In the genomic region with DNA sequence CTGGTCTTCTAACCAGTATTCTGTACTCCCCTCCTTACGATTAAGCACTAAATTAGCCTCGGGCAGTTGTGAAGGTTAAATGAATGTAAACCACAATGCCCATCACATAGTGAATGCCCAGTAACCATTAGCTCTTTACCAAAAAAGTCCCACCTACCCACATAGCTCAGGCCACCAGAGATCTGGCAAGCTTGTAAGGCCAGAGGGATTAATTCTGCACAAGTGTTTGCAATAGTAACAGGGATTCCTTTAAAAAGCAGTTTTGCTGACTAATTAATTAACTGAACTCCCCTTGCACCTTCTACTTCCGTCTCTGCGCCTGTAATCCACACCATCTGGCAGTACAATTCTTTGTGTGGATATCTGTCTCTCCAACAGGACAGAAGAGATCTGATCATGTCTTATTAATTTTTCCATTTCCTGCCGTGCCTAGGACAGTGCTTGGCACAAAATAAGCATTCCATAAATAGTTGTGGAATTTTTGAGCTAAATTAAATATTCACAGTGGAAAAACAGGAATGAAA, we compare ENCODE assay signal across 16 cellular contexts. TPM values are rescaled to one million over a fixed set of nuclear protein-coding genes. Genes with fewer than 3 reads are reported as not detected.
A peak's percentile ranks its signal among the peaks of the same experiment; 100 is the strongest.
DNase-seq lines count a peak whose midpoint lies in the region; ATAC-seq and TF ChIP-seq lines count a peak whose summit lies in the region.
"Had no signal": no experiment of that assay in that cellular context is flagged by ENCODE, and none has a peak within 500 bp of the region (broad histone marks: within the 10 kb centered on the region; RNA-seq: fewer than 3 reads in every experiment).

No MANE protein-coding gene starts in this region.

- in situ Hi-C loops in SK-MEL-5 (cut with HindIII; ENCODE audit: low pct_unique_long_range_greater_than_20kb, low sequenced_read_pairs): no loop called here

- no peak for TF ChIP-seq RAD21 in Ishikawa (IDR thresholded peaks at IDR 0.05; ENCODE audit: low read depth)

- no peak for ATAC-seq in HG03139 (IDR thresholded peaks at IDR 0.05; ENCODE audit: unreplicated experiment)
- ATAC-seq: CD8-positive, alpha-beta T cell had no signal

- peak; percentile 82 for TF ChIP-seq EP300 in Ishikawa (IDR thresholded peaks at IDR 0.05; ENCODE audit: borderline replicate concordance)

- DNase-seq in D341Med (ENCODE audit: low spot score) (peak; percentile 67), SK-MEL-5 (ENCODE audit: low read depth, low spot score) (peak; percentile 64), left kidney (ENCODE audit: low read depth, low spot score) (peak; percentile 60), T-helper 1 cell (no peak), inferior parietal cortex (ENCODE audit: extremely low spot score) (no peak)
- DNase-seq in stimulated activated CD4-positive, alpha-beta T cell treated with anti-CD3 and anti-CD28 coated beads, Interleukin-4, amount 100 ng/mL, for 4 hours: no peak
- DNase-seq: activated B cell treated with CpG ODN at 0.5 μM for 24 hours; activated CD8-positive, alpha-beta memory T cell treated with anti-CD3 and anti-CD28 coated beads, Interleukin-2, amount 50 U/mL, for 4 hours; adrenal gland; CD8-positive, alpha-beta T cell; left colon; MM.1S; small intestine; testis had no signal

TF ChIP-seq in Ishikawa, 13 proteins besides CTCF, POLR2A, EP300 and RAD21:
- TF ChIP-seq FOXM1 (IDR thresholded peaks at IDR 0.05; ENCODE audit: borderline replicate concordance, low read depth): peak; percentile 69; the same call in 1 of the 2 replicates
- TF ChIP-seq TEAD4 (IDR thresholded peaks at IDR 0.05): peak; percentile 81
- TF ChIP-seq EGR1 (IDR thresholded peaks at IDR 0.05): no peak
- TF ChIP-seq NFIC (IDR thresholded peaks at IDR 0.05): peak; percentile 75
- no peak for TF ChIP-seq CEBPB (IDR thresholded peaks at IDR 0.05)
- TF ChIP-seq YY1 (IDR thresholded peaks at IDR 0.05; ENCODE audit: low read depth): no peak
- peak; percentile 68 for TF ChIP-seq TCF12 (IDR thresholded peaks at IDR 0.05; ENCODE audit: low read depth)
- TF ChIP-seq, protein P1, sequence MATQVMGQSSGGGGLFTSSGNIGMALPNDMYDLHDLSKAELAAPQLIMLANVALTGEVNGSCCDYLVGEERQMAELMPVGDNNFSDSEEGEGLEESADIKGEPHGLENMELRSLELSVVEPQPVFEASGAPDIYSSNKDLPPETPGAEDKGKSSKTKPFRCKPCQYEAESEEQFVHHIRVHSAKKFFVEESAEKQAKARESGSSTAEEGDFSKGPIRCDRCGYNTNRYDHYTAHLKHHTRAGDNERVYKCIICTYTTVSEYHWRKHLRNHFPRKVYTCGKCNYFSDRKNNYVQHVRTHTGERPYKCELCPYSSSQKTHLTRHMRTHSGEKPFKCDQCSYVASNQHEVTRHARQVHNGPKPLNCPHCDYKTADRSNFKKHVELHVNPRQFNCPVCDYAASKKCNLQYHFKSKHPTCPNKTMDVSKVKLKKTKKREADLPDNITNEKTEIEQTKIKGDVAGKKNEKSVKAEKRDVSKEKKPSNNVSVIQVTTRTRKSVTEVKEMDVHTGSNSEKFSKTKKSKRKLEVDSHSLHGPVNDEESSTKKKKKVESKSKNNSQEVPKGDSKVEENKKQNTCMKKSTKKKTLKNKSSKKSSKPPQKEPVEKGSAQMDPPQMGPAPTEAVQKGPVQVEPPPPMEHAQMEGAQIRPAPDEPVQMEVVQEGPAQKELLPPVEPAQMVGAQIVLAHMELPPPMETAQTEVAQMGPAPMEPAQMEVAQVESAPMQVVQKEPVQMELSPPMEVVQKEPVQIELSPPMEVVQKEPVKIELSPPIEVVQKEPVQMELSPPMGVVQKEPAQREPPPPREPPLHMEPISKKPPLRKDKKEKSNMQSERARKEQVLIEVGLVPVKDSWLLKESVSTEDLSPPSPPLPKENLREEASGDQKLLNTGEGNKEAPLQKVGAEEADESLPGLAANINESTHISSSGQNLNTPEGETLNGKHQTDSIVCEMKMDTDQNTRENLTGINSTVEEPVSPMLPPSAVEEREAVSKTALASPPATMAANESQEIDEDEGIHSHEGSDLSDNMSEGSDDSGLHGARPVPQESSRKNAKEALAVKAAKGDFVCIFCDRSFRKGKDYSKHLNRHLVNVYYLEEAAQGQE (IDR thresholded peaks at IDR 0.05; ENCODE audit: low read depth): no peak
- no peak for TF ChIP-seq CREB1 (IDR thresholded peaks at IDR 0.05; ENCODE audit: low read depth)
- TF ChIP-seq, protein P2, sequence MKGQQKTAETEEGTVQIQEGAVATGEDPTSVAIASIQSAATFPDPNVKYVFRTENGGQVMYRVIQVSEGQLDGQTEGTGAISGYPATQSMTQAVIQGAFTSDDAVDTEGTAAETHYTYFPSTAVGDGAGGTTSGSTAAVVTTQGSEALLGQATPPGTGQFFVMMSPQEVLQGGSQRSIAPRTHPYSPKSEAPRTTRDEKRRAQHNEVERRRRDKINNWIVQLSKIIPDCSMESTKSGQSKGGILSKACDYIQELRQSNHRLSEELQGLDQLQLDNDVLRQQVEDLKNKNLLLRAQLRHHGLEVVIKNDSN (IDR thresholded peaks at IDR 0.05): no peak
- TF ChIP-seq, protein P3, sequence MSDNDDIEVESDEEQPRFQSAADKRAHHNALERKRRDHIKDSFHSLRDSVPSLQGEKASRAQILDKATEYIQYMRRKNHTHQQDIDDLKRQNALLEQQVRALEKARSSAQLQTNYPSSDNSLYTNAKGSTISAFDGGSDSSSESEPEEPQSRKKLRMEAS (IDR thresholded peaks at IDR 0.05): no peak; the same call in 1 of the 2 replicates
- TF ChIP-seq ZBTB7A (IDR thresholded peaks at IDR 0.05; ENCODE audit: low read depth): no peak
- TF ChIP-seq TAF1 (IDR thresholded peaks at IDR 0.05; ENCODE audit: low read depth): no peak
TF ChIP-seq in Ishikawa: peak in this region for 4.

RNA-seq across cellular contexts. Expression of gene IGFBP2, which starts 36.2 kb away (rescaled TPM):
- 445 and 479 TPM in 2 replicates for total RNA-seq in SK-MEL-5 (2014; rRNA removed; shearing (Covaris generic))
- 704 and 791 TPM in 2 replicates for polyA plus RNA-seq in SK-MEL-5 (2015; cell fraction: cytosol; rRNA removed)
- 41.7 and 51.2 TPM in 2 replicates for polyA plus RNA-seq in SK-MEL-5 (2015; cell fraction: nucleus; rRNA removed)
- total RNA-seq: activated B cell treated with CpG ODN at 0.5 μM for 24 hours had no signal

Comparison
In these comparisons a context has a peak if more than half of its experiments do, and no peak if none do; other contexts are left out.
1. DNase-seq: peak in D341Med (single experiment), SK-MEL-5 (single experiment) and left kidney (single experiment); none in T-helper 1 cell (0 of 5), stimulated activated CD4-positive, alpha-beta T cell treated with anti-CD3 and anti-CD28 coated beads, Interleukin-4, amount 100 ng/mL, for 4 hours (0 of 2) and inferior parietal cortex (single experiment).